Comparison of ENCODE assay signal across 9 cellular contexts in genomic region chr17:50149099-50149424, GRCh38. TPM values are rescaled to one million over a fixed set of nuclear protein-coding genes. Genes with fewer than 3 reads are reported as not detected.
A peak's percentile ranks its signal among the peaks of the same experiment; 100 is the strongest.
DNase-seq lines count a peak whose midpoint lies in the region; ATAC-seq and TF ChIP-seq lines count a peak whose summit lies in the region.
"Had no signal": no experiment of that assay in that cellular context is flagged by ENCODE, and none has a peak within 500 bp of the region (broad histone marks: within the 10 kb centered on the region; RNA-seq: fewer than 3 reads in every experiment).

No MANE protein-coding gene starts in this region.

- TF ChIP-seq CTCF in GM12865 (IDR thresholded peaks at IDR 0.05; ENCODE audit: insufficient read depth, low read depth, low read length, missing control alignments) (no peak), esophagus squamous epithelium (IDR thresholded peaks at IDR 0.05) (no peak)

- peaks cover 0 to 14% (median 0%) of the 10 kb centered on the region in 3 donors for H3K36me3 ChIP-seq in esophagus squamous epithelium

- peaks cover 51 to 93% (median 60%) of the 10 kb centered on the region in 3 donors for H3K4me1 ChIP-seq in esophagus squamous epithelium

- intact Hi-C loops in esophagus squamous epithelium (cut with DNase I), result loop anchor here (2.0 kb wide), 1 partner anchor 54 kb away; the partner anchor contains the start of gene PDK2

- DNase-seq in GM12865 (ENCODE audit: low read depth) (no peak), RKO (ENCODE audit: low spot score) (peak; percentile 27), esophagus squamous epithelium (lab: John Stamatoyannopoulos, UW) (no peak), retina (peak; percentile 49), NCI-H1048 (lab: John Stamatoyannopoulos, UW) (no peak), DMS153 (lab: John Stamatoyannopoulos, UW) (no peak)
- no peak for DNase-seq in activated CD8-positive, alpha-beta memory T cell treated with anti-CD3 and anti-CD28 coated beads, Interleukin-2, amount 50 U/mL, for 48 hours

- no peaks in the 10 kb centered on the region for H3K27me3 ChIP-seq in esophagus squamous epithelium

- H3K4me3 ChIP-seq in GM12865 (ENCODE audit: low read depth, low read length) (peak overlapping the region; percentile 91), esophagus squamous epithelium (peak overlapping the region; percentile 71 to 85 (median 82))

- no peak for ATAC-seq in HG02610 (IDR thresholded peaks at IDR 0.05; ENCODE audit: unreplicated experiment)

- H3K27ac ChIP-seq in esophagus squamous epithelium, result peak overlapping the region; percentile 93 to 95 (median 94)

- no peaks in the 10 kb centered on the region for H3K9me3 ChIP-seq in esophagus squamous epithelium

- no peak for TF ChIP-seq POLR2A in esophagus squamous epithelium (IDR thresholded peaks at IDR 0.05)

- WGBS in esophagus squamous epithelium, 2 donors, result 0% methylated on average over 2 to 3 of the region's 28 CpGs

RNA-seq across cellular contexts. Expression of gene PPP1R9B, which starts 1.4 kb away (rescaled TPM):
- total RNA-seq in esophagus squamous epithelium, result 10 to 100 TPM; 24.9 to 35.9 (median 28.2) TPM

RNA-seq across cellular contexts. Expression of gene SGCA, which starts 16.7 kb away (rescaled TPM):
- 10 to 100 TPM in 1 of 4 donors, 1 to 10 TPM in 3; 1.9 to 15.1 (median 6.9) TPM for total RNA-seq in esophagus squamous epithelium
- total RNA-seq: renal cortical epithelial cell had no signal

RNA-seq across cellular contexts. Expression of gene SAMD14, which starts 19.1 kb away (rescaled TPM):
- under 1 TPM in 1 of 4 donors, not detected in 3; 0.57 TPM for total RNA-seq in esophagus squamous epithelium

RNA-seq across cellular contexts. Expression of gene COL1A1, which starts 52.4 kb away (rescaled TPM):
- 10 to 100 TPM; 12.4 to 20.8 (median 19.7) TPM for total RNA-seq in esophagus squamous epithelium

RNA-seq across cellular contexts. Expression of gene PDK2, which starts 53.9 kb away (rescaled TPM):
- total RNA-seq in esophagus squamous epithelium, result 10 to 100 TPM in 3 of 4 donors, 1 to 10 TPM in 1; 5.2 to 20.2 (median 12.8) TPM

Comparison
In these comparisons a context has a peak if more than half of its experiments do, and no peak if none do; other contexts are left out.
1. DNase-seq: peak in RKO (single experiment) and retina (single experiment); none in GM12865 (single experiment), esophagus squamous epithelium (single experiment), NCI-H1048 (single experiment), DMS153 (single experiment) and activated CD8-positive, alpha-beta memory T cell treated with anti-CD3 and anti-CD28 coated beads, Interleukin-2, amount 50 U/mL, for 48 hours (single experiment).